14 cellular contexts compared by ENCODE assay signal in genomic region chr14:83799230-83799629, GRCh38.
DNase-seq lines count a peak whose midpoint lies in the region; TF ChIP-seq lines count a peak whose summit lies in the region.
"Had no signal": no experiment of that assay in that cellular context is flagged by ENCODE, and none has a peak within 500 bp of the region (broad histone marks: within the 10 kb centered on the region; RNA-seq: fewer than 3 reads in every experiment).

No MANE protein-coding gene starts in this region.

- peaks cover 13% of the 10 kb centered on the region for H3K4me1 Mint-ChIP-seq in mesothelial cell of epicardium
- H3K4me1 Mint-ChIP-seq: B cell had no signal

- DNase-seq in NCI-H1694 treated with DMSO at 0.1 percent for 48 hours (lab: John Stamatoyannopoulos, UW) (peak; percentile 67), NCI-H1694 (lab: John Stamatoyannopoulos, UW) (no peak), OCI-M1 (lab: John Stamatoyannopoulos, UW) (peak; percentile 18), mesothelial cell of epicardium (ENCODE audit: low spot score in 2 of 2, unreplicated experiment in 2 of 2) (no peak), NCI-H2227 (lab: John Stamatoyannopoulos, UW; ENCODE audit: unreplicated experiment) (no peak)
- no peak for DNase-seq in activated CD4-positive, CD25-positive, alpha-beta regulatory T cell treated with anti-CD3 and anti-CD28 coated beads, Interleukin-2, amount 50 U/mL, for 72 hours
- DNase-seq: AML-193; Caco-2; Calu3; CD4-positive, alpha-beta T cell; CD8-positive, alpha-beta T cell; DMS79 treated with DMSO at 0.1 percent for 48 hours; GF-D8 had no signal

- peaks cover 14% of the 10 kb centered on the region for H3K9me3 Mint-ChIP-seq in mesothelial cell of epicardium

- no peak for TF ChIP-seq CTCF in mesothelial cell of epicardium (IDR thresholded peaks at IDR 0.05; ENCODE audit: unreplicated experiment)

- H3K36me3 Mint-ChIP-seq in mesothelial cell of epicardium, result no peaks in the 10 kb centered on the region
- H3K36me3 Mint-ChIP-seq: CD8-positive, alpha-beta T cell had no signal

- H3K4me3 Mint-ChIP-seq in mesothelial cell of epicardium, result no peak overlapping the region
- H3K4me3 Mint-ChIP-seq: B cell; CD4-positive, alpha-beta T cell; CD8-positive, alpha-beta T cell had no signal

- no peaks in the 10 kb centered on the region for H3K27me3 Mint-ChIP-seq in mesothelial cell of epicardium (ENCODE audit: low read depth)
- H3K27me3 Mint-ChIP-seq: B cell; CD4-positive, alpha-beta T cell had no signal

- H3K27ac Mint-ChIP-seq in mesothelial cell of epicardium, result peak overlapping the region; percentile 8
- H3K27ac Mint-ChIP-seq: B cell; CD4-positive, alpha-beta T cell; CD8-positive, alpha-beta T cell had no signal

Comparison
In these comparisons a context has a peak if more than half of its experiments do, and no peak if none do; other contexts are left out.
1. DNase-seq: peak in NCI-H1694 treated with DMSO at 0.1 percent for 48 hours (single experiment) and OCI-M1 (single experiment); none in NCI-H1694 (single experiment), mesothelial cell of epicardium (0 of 2), NCI-H2227 (single experiment) and activated CD4-positive, CD25-positive, alpha-beta regulatory T cell treated with anti-CD3 and anti-CD28 coated beads, Interleukin-2, amount 50 U/mL, for 72 hours (single experiment).